Comparison of ENCODE assay signal across 8 cellular contexts in genomic region chr17:4948166-4948996, GRCh38. TPM values are rescaled to one million over a fixed set of nuclear protein-coding genes. Genes with fewer than 3 reads are reported as not detected.
DNase-seq lines count a peak whose midpoint lies in the region; ATAC-seq and TF ChIP-seq lines count a peak whose summit lies in the region.

PFN1 (minus strand) TSS chr17:4948530; CDS start chr17:4948394, 136 bp downstream.

- peaks cover 38% of the 10 kb centered on the region for H3K36me3 Mint-ChIP-seq in CD8-positive, alpha-beta T cell
- H3K36me3 Mint-ChIP-seq in T-cell = peaks cover 28% of the 10 kb centered on the region

- H3K4me1 ChIP-seq in CD8-positive, alpha-beta T cell (ENCODE audit: insufficient read depth, low read length) = peaks cover 43% of the 10 kb centered on the region
- H3K4me1 ChIP-seq in GM23248 (ENCODE audit: insufficient read depth) = peaks cover 20% of the 10 kb centered on the region
- H3K4me1 ChIP-seq in tibial artery = peaks cover 6 to 60% (median 45%) of the 10 kb centered on the region in 4 donors

- peaks cover 6% of the 10 kb centered on the region; the same call in 1 of the 2 replicates for H4K20me1 ChIP-seq in GM23248 (ENCODE audit: insufficient read depth)

- POLR2A ChIA-PET in CD8-positive, alpha-beta T cell (lab: Charles Lee) = interaction anchor here (0.9 to 10.5 kb wide), 10 partner anchors 9 to 129 kb away, joined by 3 to 175 read pairs (median 4); partner anchors contain the start of genes C17orf107, CAMTA2, RNF167 and SLC25A11
- POLR2A ChIA-PET in T-cell (lab: Charles Lee) = interaction anchor here in 1 of 2 donors (0.7 to 1.1 kb wide), 3 partner anchors 8 to 49 kb away, joined by 3 to 5 read pairs (median 4); partner anchors contain the start of genes C17orf107, RNF167 and SLC25A11

- peaks cover 49% of the 10 kb centered on the region for H3K4me1 Mint-ChIP-seq in CD8-positive, alpha-beta T cell (ENCODE audit: low read depth)
- H3K4me1 Mint-ChIP-seq in T-cell = peaks cover 47 to 57% (median 50%) of the 10 kb centered on the region in 3 donors

- peak within 1 kb of the TSS; percentile 86 for H3K27ac ChIP-seq in CD8-positive, alpha-beta T cell (ENCODE audit: low read depth, low read length)
- peak within 1 kb of the TSS; percentile 91 for H3K27ac ChIP-seq in GM23248
- peak within 1 kb of the TSS; percentile 96 for H3K27ac ChIP-seq in adipose tissue (ENCODE audit: low read depth, low read length)
- H3K27ac ChIP-seq in tibial artery = peak within 1 kb of the TSS; percentile 95 to 99

- H3K4me2 ChIP-seq in GM23248 (ENCODE audit: unreplicated experiment) = peak within 1 kb of the TSS; percentile 97

- H3K27ac Mint-ChIP-seq in CD8-positive, alpha-beta T cell = peak within 1 kb of the TSS; percentile 96
- H3K27ac Mint-ChIP-seq in T-cell = peak within 1 kb of the TSS; percentile 98

- H3K9ac ChIP-seq in GM23248 = peak within 1 kb of the TSS; percentile 83

- no peak for TF ChIP-seq CTCF in CD8-positive, alpha-beta T cell (IDR thresholded peaks at IDR 0.05)
- peak in 1 of 2 experiments; percentile 8 for TF ChIP-seq CTCF in tibial artery (IDR thresholded peaks at IDR 0.05)

- WGBS in GM23248 (ENCODE audit: low coverage in 1 of 2, low lambda C conversion rate in 2 of 2, missing lambda C conversion rate in 2 of 2), 2 experiments = 1% methylated on average over 60 of the region's 70 CpGs
- WGBS in adipose tissue, 3 donors = 0 to 1% (median 1%) methylated on average over 39 to 69 of the region's 70 CpGs

- CTCF ChIA-PET in CD8-positive, alpha-beta T cell (lab: Charles Lee) = interaction anchor here (0.7 to 3.8 kb wide), 6 partner anchors 9 to 50 kb away, joined by 3 to 15 read pairs (median 4); partner anchors contain the start of genes SLC25A11 and SPAG7
- CTCF ChIA-PET in T-cell (lab: Charles Lee) = interaction anchor here in 1 of 2 donors (1.0 kb wide), 1 partner anchor 9 kb away, joined by 3 read pairs; the partner anchor contains the start of genes RNF167 and SLC25A11

- peak within 1 kb of the TSS; percentile 69 for H2AFZ ChIP-seq in GM23248

- H3K9me2 ChIP-seq in GM23248 (ENCODE audit: insufficient read depth) = no peaks in the 10 kb centered on the region

- H3K9me3 Mint-ChIP-seq in CD8-positive, alpha-beta T cell = no peaks in the 10 kb centered on the region
- H3K9me3 Mint-ChIP-seq in T-cell = no peaks in the 10 kb centered on the region

- DNase-seq in CD8-positive, alpha-beta T cell = peak; percentile 82 to 93 (median 89)
- DNase-seq in GM23248 = peak; percentile 96
- peak; percentile 84 for DNase-seq in NCI-H1105 (lab: John Stamatoyannopoulos, UW)
- DNase-seq in T-cell = peak; percentile 80 to 92 (median 88)
- DNase-seq in cardiac septum (ENCODE audit: low spot score) = peak; percentile 94
- peak; percentile 86 for DNase-seq in pons (ENCODE audit: low spot score)
- peak; percentile 95 to 96 for DNase-seq in tibial artery

- peak within 1 kb of the TSS; percentile 100 for H3K4me3 ChIP-seq in CD8-positive, alpha-beta T cell (ENCODE audit: low read depth, low read length)
- H3K4me3 ChIP-seq in GM23248 (peak within 1 kb of the TSS; percentile 93), tibial artery (peak within 1 kb of the TSS; percentile 93 to 100)

- H3K4me3 Mint-ChIP-seq in CD8-positive, alpha-beta T cell = peak within 1 kb of the TSS; percentile 94
- H3K4me3 Mint-ChIP-seq in T-cell = peak within 1 kb of the TSS; percentile 97 to 100 (median 98)

- H3K79me2 ChIP-seq in GM23248 (ENCODE audit: insufficient read depth) = peaks cover 49% of the 10 kb centered on the region

- no peaks in the 10 kb centered on the region for H3K27me3 Mint-ChIP-seq in CD8-positive, alpha-beta T cell (ENCODE audit: low read depth)
- H3K27me3 Mint-ChIP-seq in T-cell = no peaks in the 10 kb centered on the region

- intact Hi-C loops in CD8-positive, alpha-beta T cell (cut with DNase I, micrococcal nuclease) = loop anchor here (1.0 to 5.0 kb wide), 7 partner anchors 8 to 581 kb away; partner anchors contain the start of genes ARRB2 (in 2 of the 2), RNF167 (in 2 of the 2), SLC25A11 (in 2 of the 2) and CAMTA2 (in 1 of the 2)
- intact Hi-C loops in cardiac septum (cut with DNase I) = loop anchor here (1.0 to 2.0 kb wide), 2 partner anchors 8 to 50 kb away; partner anchors contain the start of genes RNF167 and SLC25A11
- intact Hi-C loops in tibial artery (cut with DNase I; ENCODE audit: low total_unique reads) = loop anchor here (2.0 to 5.0 kb wide), 2 partner anchors 18 to 49 kb away; partner anchors contain the start of genes INCA1, KIF1C and SPAG7

- in situ Hi-C loops in GM23248 (cut with MboI) = no loop called here

- H3K27me3 ChIP-seq in CD8-positive, alpha-beta T cell (ENCODE audit: insufficient read depth, low read length) = no peaks in the 10 kb centered on the region
- no peaks in the 10 kb centered on the region for H3K27me3 ChIP-seq in GM23248 (replicated peaks; ENCODE audit: insufficient read depth)
- H3K27me3 ChIP-seq in tibial artery = no peaks in the 10 kb centered on the region

- H3K9me3 ChIP-seq in CD8-positive, alpha-beta T cell (ENCODE audit: low read length) = no peaks in the 10 kb centered on the region
- H3K9me3 ChIP-seq in GM23248 (ENCODE audit: low read depth) (no peaks in the 10 kb centered on the region), tibial artery (no peaks in the 10 kb centered on the region)

- H3K36me3 ChIP-seq in CD8-positive, alpha-beta T cell (ENCODE audit: insufficient read depth, low read length) = peaks cover 28% of the 10 kb centered on the region
- peaks cover 11% of the 10 kb centered on the region for H3K36me3 ChIP-seq in GM23248 (ENCODE audit: low read depth)
- H3K36me3 ChIP-seq in tibial artery = peaks cover 28 to 38% (median 31%) of the 10 kb centered on the region in 3 donors

- peaks cover 43% of the 10 kb centered on the region for H3F3A ChIP-seq in GM23248 (ENCODE audit: insufficient read depth)

- peak; percentile 59 for ATAC-seq in CD8-positive, alpha-beta T cell
- ATAC-seq in T-cell (replicated peaks in 1 of 4) = peak; percentile 54 to 68 (median 60)

RNA-seq across cellular contexts. Expression of gene PFN1, which starts in this region (rescaled TPM):
- total RNA-seq in CD8-positive, alpha-beta T cell = 100 to 1,000 TPM; 321 to 326 TPM
- 621 and 886 TPM in 2 replicates for total RNA-seq in GM23248 (2014; rRNA removed; shearing (Covaris generic))
- polyA plus RNA-seq in GM23248 (2016; fragmentation: Nextera tagmentation; extraction: Ambion mirVana) (2,247 and 2,282 TPM in 2 replicates), adipose tissue (1,000 to 10,000 TPM in 1 of 3 donors, 100 to 1,000 TPM in 2; 270 to 1,173 (median 475) TPM)
- total RNA-seq in T-cell (100 to 1,000 TPM; 654 to 853 (median 744) TPM), cardiac septum (204 TPM)

Comparison
In these comparisons a context has a peak if more than half of its experiments do, and no peak if none do; other contexts are left out.
1. Peak in every context shown above with its lines: DNase-seq, ATAC-seq, H3K4me3 ChIP-seq and H3K27ac ChIP-seq.